Comparison of ENCODE assay signal across 19 cellular contexts in the genomic region with DNA sequence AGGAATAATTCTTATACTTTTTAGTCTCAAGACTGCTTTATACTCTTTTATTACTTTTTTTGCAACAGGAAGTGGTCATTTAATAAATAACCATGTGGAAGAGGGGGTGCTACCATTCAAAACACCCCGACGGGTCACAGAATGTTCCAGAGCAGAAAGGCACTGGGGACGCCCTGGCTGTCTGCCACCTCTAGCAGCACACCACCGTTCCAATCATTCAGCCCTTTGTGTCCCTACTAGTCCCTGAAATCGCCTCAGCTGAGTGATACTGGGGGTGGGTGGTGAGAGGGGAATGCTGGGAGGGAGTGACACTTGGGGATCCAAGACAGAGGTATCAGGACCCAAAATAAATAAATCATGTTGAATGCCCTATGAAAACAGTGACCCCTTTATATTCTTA. TPM values are rescaled to one million over a fixed set of nuclear protein-coding genes. Genes with fewer than 3 reads are reported as not detected.
A peak's percentile ranks its signal among the peaks of the same experiment; 100 is the strongest.
DNase-seq lines count a peak whose midpoint lies in the region; ATAC-seq and TF ChIP-seq lines count a peak whose summit lies in the region.
"Had no signal": no experiment of that assay in that cellular context is flagged by ENCODE, and none has a peak within 500 bp of the region (broad histone marks: within the 10 kb centered on the region; RNA-seq: fewer than 3 reads in every experiment).

No MANE protein-coding gene starts in this region.

- H3K4me3 ChIP-seq in fibroblast of lung (replicated peaks in 1 of 4; ENCODE audit: control extremely low read depth in 1 of 4, insufficient read depth in 1 of 4, low read depth in 3 of 4, low read length in 4 of 4) = no peak overlapping the region
- H3K4me3 ChIP-seq: BLaER1, K562, right lobe of liver had no signal

- H3K4me2 ChIP-seq in fibroblast of lung (ENCODE audit: extremely low read depth, insufficient read depth, low read length) = no peak overlapping the region
- H3K4me2 ChIP-seq: BLaER1 had no signal

- peak overlapping the region; percentile 49 for H3K27ac ChIP-seq in fibroblast of lung (ENCODE audit: insufficient read depth, low read length)
- H3K27ac ChIP-seq: BLaER1, right lobe of liver had no signal

- DNase-seq in C1 segment of cervical spinal cord (lab: John Stamatoyannopoulos, UW) (peak in 8 of 14 donors; percentile 3 to 49 (median 14)), NCI-H1092 treated with DMSO at 0.1 percent for 48 hours (lab: John Stamatoyannopoulos, UW) (peak; percentile 60), fibroblast of lung (ENCODE audit: low read depth in 2 of 2) (no peak), nucleus accumbens (lab: John Stamatoyannopoulos, UW) (peak in 32 of 56 donors; percentile 0 to 62 (median 10)), NCI-H2196 treated with DMSO at 0.1 percent for 48 hours (lab: John Stamatoyannopoulos, UW; ENCODE audit: unreplicated experiment) (no peak), omental fat pad (ENCODE audit: low spot score) (no peak)
- DNase-seq: activated CD8-positive, alpha-beta T cell treated with anti-CD3 and anti-CD28 coated beads, Interleukin-2, amount 10 ng/mL, durations not matched to agents 7 days and 5 days; DND-41; HFFc6; naive thymus-derived CD4-positive, alpha-beta T cell; NCI-H1048; NCI-H510A; right lobe of liver; stimulated activated CD4-positive, alpha-beta T cell treated with anti-CD3 and anti-CD28 coated beads, Interleukin-2, amount 100 ng/mL, for 24 hours had no signal

- H3K27me3 ChIP-seq in fibroblast of lung (ENCODE audit: control insufficient read depth, insufficient read depth, low read length) = no peaks in the 10 kb centered on the region
- H3K27me3 ChIP-seq: BLaER1, right lobe of liver had no signal

- H2AFZ ChIP-seq in fibroblast of lung (ENCODE audit: low read length) = peak overlapping the region; percentile 46

- ATAC-seq in HG03108 (IDR thresholded peaks at IDR 0.05; ENCODE audit: unreplicated experiment) = no peak
- ATAC-seq in omental fat pad (ENCODE audit: low FRiP score) = no peak
- ATAC-seq: activated CD8-positive, alpha-beta T cell treated with anti-CD3 and anti-CD28 coated beads, Interleukin-2, amount 10 ng/mL, durations not matched to agents 7 days and 5 days; K562; left lobe of liver; naive thymus-derived CD4-positive, alpha-beta T cell; Panc1; right lobe of liver had no signal

- TF ChIP-seq CTCF in fibroblast of lung (conservative IDR thresholded peaks at IDR 0.05 in 1 of 2, IDR thresholded peaks at IDR 0.05 in 1 of 2; ENCODE audit: low read depth in 1 of 2, low read length in 2 of 2) = no peak
- TF ChIP-seq CTCF in omental fat pad (IDR thresholded peaks at IDR 0.05) = no peak

- no peaks in the 10 kb centered on the region for H3K79me2 ChIP-seq in fibroblast of lung (ENCODE audit: control insufficient read depth, insufficient read depth, low read length)

- no peaks in the 10 kb centered on the region for H3K9me3 ChIP-seq in fibroblast of lung (ENCODE audit: control insufficient read depth, insufficient read depth, low read depth, low read length)
- H3K9me3 ChIP-seq: right lobe of liver had no signal

- H4K20me1 ChIP-seq in fibroblast of lung (ENCODE audit: control insufficient read depth, extremely low read depth, insufficient read depth, low read length) = no peaks in the 10 kb centered on the region
- H4K20me1 ChIP-seq: BLaER1 had no signal

- no peaks in the 10 kb centered on the region for H3K36me3 ChIP-seq in fibroblast of lung (ENCODE audit: control insufficient read depth, insufficient read depth, low read length)
- H3K36me3 ChIP-seq: right lobe of liver had no signal

- H3K4me1 ChIP-seq in fibroblast of lung (ENCODE audit: control insufficient read depth, extremely low read depth, insufficient read depth, low read length) = peaks cover 4% of the 10 kb centered on the region
- H3K4me1 ChIP-seq: BLaER1 had no signal

- H3K9ac ChIP-seq in fibroblast of lung (ENCODE audit: insufficient read depth, low read length) = no peak overlapping the region
- H3K9ac ChIP-seq: BLaER1 had no signal

RNA-seq across cellular contexts. Expression of gene MON2, which starts 52.4 kb away (rescaled TPM):
- total RNA-seq in fibroblast of lung (28.2 and 43.8 TPM in 2 replicates), omental fat pad (100 to 1,000 TPM in 1 of 4 donors, 10 to 100 TPM in 3; 65.6 to 107 (median 73.9) TPM)
- polyA plus RNA-seq in fibroblast of lung = 8.5 and 12.3 TPM in 2 replicates
- polyA plus RNA-seq in fibroblast of lung (2012) = 14.1 and 19.2 TPM in 2 replicates
- polyA minus RNA-seq in fibroblast of lung (ENCODE audit: low replicate concordance) = 12.5 and 23.8 TPM in 2 replicates

Comparison
In these comparisons a context has a peak if more than half of its experiments do, and no peak if none do; other contexts are left out.
1. DNase-seq: peak in C1 segment of cervical spinal cord (8 of 14), NCI-H1092 treated with DMSO at 0.1 percent for 48 hours (single experiment) and nucleus accumbens (32 of 56); none in fibroblast of lung (0 of 2), NCI-H2196 treated with DMSO at 0.1 percent for 48 hours (single experiment) and omental fat pad (single experiment).